1 cellular context compared by ENCODE assay signal in genomic region chr1:28926629-28927441, GRCh38.
A peak's percentile ranks its signal among the peaks of the same experiment; 100 is the strongest.
TF ChIP-seq lines count a peak whose summit lies in the region.

No MANE protein-coding gene starts in this region.

TF ChIP-seq in K562, 482 proteins besides CTCF, POLR2A, EP300 and RAD21 (continued from another document and continues in another):
- peak; percentile 73 for TF ChIP-seq ZBTB40 (IDR thresholded peaks at IDR 0.05)
- TF ChIP-seq ZBTB40 (CRISPR knock-in tag; IDR thresholded peaks at IDR 0.05) = no peak
- no peak for TF ChIP-seq ZNF311 (CRISPR knock-in tag; IDR thresholded peaks at IDR 0.05)
- no peak for TF ChIP-seq ETS2 (tag; IDR thresholded peaks at IDR 0.05; ENCODE audit: borderline replicate concordance, poor library complexity, severe bottlenecking)
- no peak for TF ChIP-seq SNAPC5 (CRISPR knock-in tag; IDR thresholded peaks at IDR 0.05)
- 0 out of 2 replicates have a peak, but pooled peaks have one; percentile 48 for TF ChIP-seq THRAP3 (IDR thresholded peaks at IDR 0.05; ENCODE audit: borderline replicate concordance)
- no peak for TF ChIP-seq RBM17 (IDR thresholded peaks at IDR 0.05; ENCODE audit: borderline replicate concordance, low read depth, low read length)
- TF ChIP-seq, protein P1, sequence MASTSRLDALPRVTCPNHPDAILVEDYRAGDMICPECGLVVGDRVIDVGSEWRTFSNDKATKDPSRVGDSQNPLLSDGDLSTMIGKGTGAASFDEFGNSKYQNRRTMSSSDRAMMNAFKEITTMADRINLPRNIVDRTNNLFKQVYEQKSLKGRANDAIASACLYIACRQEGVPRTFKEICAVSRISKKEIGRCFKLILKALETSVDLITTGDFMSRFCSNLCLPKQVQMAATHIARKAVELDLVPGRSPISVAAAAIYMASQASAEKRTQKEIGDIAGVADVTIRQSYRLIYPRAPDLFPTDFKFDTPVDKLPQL (IDR thresholded peaks at IDR 0.05; ENCODE audit: extremely low read depth, insufficient read length) = no peak
- no peak for TF ChIP-seq NFE2L1 (tag; IDR thresholded peaks at IDR 0.05; ENCODE audit: borderline replicate concordance, low read depth)
- no peak for TF ChIP-seq ZNF224 (CRISPR knock-in tag; IDR thresholded peaks at IDR 0.05)
- no peak for TF ChIP-seq ZFP1 (CRISPR knock-in tag; IDR thresholded peaks at IDR 0.05)
- TF ChIP-seq ZNF76 (CRISPR knock-in tag; IDR thresholded peaks at IDR 0.05; ENCODE audit: borderline replicate concordance) = no peak
- TF ChIP-seq, protein P2, sequence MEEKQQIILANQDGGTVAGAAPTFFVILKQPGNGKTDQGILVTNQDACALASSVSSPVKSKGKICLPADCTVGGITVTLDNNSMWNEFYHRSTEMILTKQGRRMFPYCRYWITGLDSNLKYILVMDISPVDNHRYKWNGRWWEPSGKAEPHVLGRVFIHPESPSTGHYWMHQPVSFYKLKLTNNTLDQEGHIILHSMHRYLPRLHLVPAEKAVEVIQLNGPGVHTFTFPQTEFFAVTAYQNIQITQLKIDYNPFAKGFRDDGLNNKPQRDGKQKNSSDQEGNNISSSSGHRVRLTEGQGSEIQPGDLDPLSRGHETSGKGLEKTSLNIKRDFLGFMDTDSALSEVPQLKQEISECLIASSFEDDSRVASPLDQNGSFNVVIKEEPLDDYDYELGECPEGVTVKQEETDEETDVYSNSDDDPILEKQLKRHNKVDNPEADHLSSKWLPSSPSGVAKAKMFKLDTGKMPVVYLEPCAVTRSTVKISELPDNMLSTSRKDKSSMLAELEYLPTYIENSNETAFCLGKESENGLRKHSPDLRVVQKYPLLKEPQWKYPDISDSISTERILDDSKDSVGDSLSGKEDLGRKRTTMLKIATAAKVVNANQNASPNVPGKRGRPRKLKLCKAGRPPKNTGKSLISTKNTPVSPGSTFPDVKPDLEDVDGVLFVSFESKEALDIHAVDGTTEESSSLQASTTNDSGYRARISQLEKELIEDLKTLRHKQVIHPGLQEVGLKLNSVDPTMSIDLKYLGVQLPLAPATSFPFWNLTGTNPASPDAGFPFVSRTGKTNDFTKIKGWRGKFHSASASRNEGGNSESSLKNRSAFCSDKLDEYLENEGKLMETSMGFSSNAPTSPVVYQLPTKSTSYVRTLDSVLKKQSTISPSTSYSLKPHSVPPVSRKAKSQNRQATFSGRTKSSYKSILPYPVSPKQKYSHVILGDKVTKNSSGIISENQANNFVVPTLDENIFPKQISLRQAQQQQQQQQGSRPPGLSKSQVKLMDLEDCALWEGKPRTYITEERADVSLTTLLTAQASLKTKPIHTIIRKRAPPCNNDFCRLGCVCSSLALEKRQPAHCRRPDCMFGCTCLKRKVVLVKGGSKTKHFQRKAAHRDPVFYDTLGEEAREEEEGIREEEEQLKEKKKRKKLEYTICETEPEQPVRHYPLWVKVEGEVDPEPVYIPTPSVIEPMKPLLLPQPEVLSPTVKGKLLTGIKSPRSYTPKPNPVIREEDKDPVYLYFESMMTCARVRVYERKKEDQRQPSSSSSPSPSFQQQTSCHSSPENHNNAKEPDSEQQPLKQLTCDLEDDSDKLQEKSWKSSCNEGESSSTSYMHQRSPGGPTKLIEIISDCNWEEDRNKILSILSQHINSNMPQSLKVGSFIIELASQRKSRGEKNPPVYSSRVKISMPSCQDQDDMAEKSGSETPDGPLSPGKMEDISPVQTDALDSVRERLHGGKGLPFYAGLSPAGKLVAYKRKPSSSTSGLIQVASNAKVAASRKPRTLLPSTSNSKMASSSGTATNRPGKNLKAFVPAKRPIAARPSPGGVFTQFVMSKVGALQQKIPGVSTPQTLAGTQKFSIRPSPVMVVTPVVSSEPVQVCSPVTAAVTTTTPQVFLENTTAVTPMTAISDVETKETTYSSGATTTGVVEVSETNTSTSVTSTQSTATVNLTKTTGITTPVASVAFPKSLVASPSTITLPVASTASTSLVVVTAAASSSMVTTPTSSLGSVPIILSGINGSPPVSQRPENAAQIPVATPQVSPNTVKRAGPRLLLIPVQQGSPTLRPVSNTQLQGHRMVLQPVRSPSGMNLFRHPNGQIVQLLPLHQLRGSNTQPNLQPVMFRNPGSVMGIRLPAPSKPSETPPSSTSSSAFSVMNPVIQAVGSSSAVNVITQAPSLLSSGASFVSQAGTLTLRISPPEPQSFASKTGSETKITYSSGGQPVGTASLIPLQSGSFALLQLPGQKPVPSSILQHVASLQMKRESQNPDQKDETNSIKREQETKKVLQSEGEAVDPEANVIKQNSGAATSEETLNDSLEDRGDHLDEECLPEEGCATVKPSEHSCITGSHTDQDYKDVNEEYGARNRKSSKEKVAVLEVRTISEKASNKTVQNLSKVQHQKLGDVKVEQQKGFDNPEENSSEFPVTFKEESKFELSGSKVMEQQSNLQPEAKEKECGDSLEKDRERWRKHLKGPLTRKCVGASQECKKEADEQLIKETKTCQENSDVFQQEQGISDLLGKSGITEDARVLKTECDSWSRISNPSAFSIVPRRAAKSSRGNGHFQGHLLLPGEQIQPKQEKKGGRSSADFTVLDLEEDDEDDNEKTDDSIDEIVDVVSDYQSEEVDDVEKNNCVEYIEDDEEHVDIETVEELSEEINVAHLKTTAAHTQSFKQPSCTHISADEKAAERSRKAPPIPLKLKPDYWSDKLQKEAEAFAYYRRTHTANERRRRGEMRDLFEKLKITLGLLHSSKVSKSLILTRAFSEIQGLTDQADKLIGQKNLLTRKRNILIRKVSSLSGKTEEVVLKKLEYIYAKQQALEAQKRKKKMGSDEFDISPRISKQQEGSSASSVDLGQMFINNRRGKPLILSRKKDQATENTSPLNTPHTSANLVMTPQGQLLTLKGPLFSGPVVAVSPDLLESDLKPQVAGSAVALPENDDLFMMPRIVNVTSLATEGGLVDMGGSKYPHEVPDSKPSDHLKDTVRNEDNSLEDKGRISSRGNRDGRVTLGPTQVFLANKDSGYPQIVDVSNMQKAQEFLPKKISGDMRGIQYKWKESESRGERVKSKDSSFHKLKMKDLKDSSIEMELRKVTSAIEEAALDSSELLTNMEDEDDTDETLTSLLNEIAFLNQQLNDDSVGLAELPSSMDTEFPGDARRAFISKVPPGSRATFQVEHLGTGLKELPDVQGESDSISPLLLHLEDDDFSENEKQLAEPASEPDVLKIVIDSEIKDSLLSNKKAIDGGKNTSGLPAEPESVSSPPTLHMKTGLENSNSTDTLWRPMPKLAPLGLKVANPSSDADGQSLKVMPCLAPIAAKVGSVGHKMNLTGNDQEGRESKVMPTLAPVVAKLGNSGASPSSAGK (IDR thresholded peaks at IDR 0.05) = 0 out of 2 replicates have a peak, but pooled peaks have one; percentile 20
- TF ChIP-seq ZNF57 (CRISPR knock-in tag; IDR thresholded peaks at IDR 0.05) = no peak
- peak; percentile 91 for TF ChIP-seq HDAC3 (IDR thresholded peaks at IDR 0.05; ENCODE audit: borderline replicate concordance, partially characterized antibody)
- TF ChIP-seq ZNF717 (CRISPR knock-in tag; IDR thresholded peaks at IDR 0.05) = no peak
- TF ChIP-seq, protein P3, sequence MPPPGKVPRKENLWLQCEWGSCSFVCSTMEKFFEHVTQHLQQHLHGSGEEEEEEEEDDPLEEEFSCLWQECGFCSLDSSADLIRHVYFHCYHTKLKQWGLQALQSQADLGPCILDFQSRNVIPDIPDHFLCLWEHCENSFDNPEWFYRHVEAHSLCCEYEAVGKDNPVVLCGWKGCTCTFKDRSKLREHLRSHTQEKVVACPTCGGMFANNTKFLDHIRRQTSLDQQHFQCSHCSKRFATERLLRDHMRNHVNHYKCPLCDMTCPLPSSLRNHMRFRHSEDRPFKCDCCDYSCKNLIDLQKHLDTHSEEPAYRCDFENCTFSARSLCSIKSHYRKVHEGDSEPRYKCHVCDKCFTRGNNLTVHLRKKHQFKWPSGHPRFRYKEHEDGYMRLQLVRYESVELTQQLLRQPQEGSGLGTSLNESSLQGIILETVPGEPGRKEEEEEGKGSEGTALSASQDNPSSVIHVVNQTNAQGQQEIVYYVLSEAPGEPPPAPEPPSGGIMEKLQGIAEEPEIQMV (tag; conservative IDR thresholded peaks at IDR 0.05; ENCODE audit: low read depth) = no peak
- TF ChIP-seq, protein P4, sequence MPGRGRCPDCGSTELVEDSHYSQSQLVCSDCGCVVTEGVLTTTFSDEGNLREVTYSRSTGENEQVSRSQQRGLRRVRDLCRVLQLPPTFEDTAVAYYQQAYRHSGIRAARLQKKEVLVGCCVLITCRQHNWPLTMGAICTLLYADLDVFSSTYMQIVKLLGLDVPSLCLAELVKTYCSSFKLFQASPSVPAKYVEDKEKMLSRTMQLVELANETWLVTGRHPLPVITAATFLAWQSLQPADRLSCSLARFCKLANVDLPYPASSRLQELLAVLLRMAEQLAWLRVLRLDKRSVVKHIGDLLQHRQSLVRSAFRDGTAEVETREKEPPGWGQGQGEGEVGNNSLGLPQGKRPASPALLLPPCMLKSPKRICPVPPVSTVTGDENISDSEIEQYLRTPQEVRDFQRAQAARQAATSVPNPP (IDR thresholded peaks at IDR 0.05; ENCODE audit: borderline replicate concordance, insufficient read depth, insufficient read length) = no peak
- no peak for TF ChIP-seq DIDO1 (tag; IDR thresholded peaks at IDR 0.05; ENCODE audit: low read depth)
- TF ChIP-seq SREBF2 (CRISPR knock-in tag; IDR thresholded peaks at IDR 0.05) = no peak
- TF ChIP-seq, protein P5, sequence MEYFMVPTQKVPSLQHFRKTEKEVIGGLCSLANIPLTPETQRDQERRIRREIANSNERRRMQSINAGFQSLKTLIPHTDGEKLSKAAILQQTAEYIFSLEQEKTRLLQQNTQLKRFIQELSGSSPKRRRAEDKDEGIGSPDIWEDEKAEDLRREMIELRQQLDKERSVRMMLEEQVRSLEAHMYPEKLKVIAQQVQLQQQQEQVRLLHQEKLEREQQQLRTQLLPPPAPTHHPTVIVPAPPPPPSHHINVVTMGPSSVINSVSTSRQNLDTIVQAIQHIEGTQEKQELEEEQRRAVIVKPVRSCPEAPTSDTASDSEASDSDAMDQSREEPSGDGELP (CRISPR knock-in tag; IDR thresholded peaks at IDR 0.05; ENCODE audit: borderline replicate concordance) = no peak; the same call in 1 of the 2 replicates
- no peak for TF ChIP-seq ZC3H11A (IDR thresholded peaks at IDR 0.05; ENCODE audit: low read depth, low read length)
- TF ChIP-seq TCF7L2 (IDR thresholded peaks at IDR 0.05; ENCODE audit: low read depth, low read length) = no peak
- TF ChIP-seq FOXP1 (CRISPR knock-in tag; IDR thresholded peaks at IDR 0.05) = peak; percentile 99
- peak; percentile 41 for TF ChIP-seq ASH1L (IDR thresholded peaks at IDR 0.05; ENCODE audit: borderline replicate concordance, low read depth, partially characterized antibody)
- no peak for TF ChIP-seq ZNF23 (CRISPR knock-in tag; IDR thresholded peaks at IDR 0.05)
- TF ChIP-seq KLF16 (IDR thresholded peaks at IDR 0.05) = peak; percentile 89
- TF ChIP-seq SETDB1 (IDR thresholded peaks at IDR 0.05; ENCODE audit: low read length) = no peak
- TF ChIP-seq ZNF586 (CRISPR knock-in tag; conservative IDR thresholded peaks at IDR 0.05) = no peak
- no peak for TF ChIP-seq ZNF274 (IDR thresholded peaks at IDR 0.05; ENCODE audit: borderline replicate concordance, low read depth, low read length)
- TF ChIP-seq KDM2B (CRISPR knock-in tag; IDR thresholded peaks at IDR 0.05) = no peak
- TF ChIP-seq PHB2 (IDR thresholded peaks at IDR 0.05; ENCODE audit: low read depth) = peak; percentile 50; the same call in 1 of the 2 replicates
- TF ChIP-seq ZNF324 (CRISPR knock-in tag; IDR thresholded peaks at IDR 0.05) = no peak
- TF ChIP-seq NCOR1 (IDR thresholded peaks at IDR 0.05) = peak; percentile 95
- no peak for TF ChIP-seq MECOM (CRISPR knock-in tag; IDR thresholded peaks at IDR 0.05)
